ENCODE assay signal across 16 cellular contexts in genomic region chr2:189304360-189304759, GRCh38.
A peak's percentile ranks its signal among the peaks of the same experiment; 100 is the strongest.
DNase-seq lines count a peak whose midpoint lies in the region; ATAC-seq and TF ChIP-seq lines count a peak whose summit lies in the region.
"Had no signal": no experiment of that assay in that cellular context is flagged by ENCODE, and none has a peak within 500 bp of the region (broad histone marks: within the 10 kb centered on the region; RNA-seq: fewer than 3 reads in every experiment).

No MANE protein-coding gene starts in this region.

- H3K9me3 Mint-ChIP-seq in activated CD4-positive, alpha-beta T cell treated with anti-CD3 and anti-CD28 coated beads for 36 hours (ENCODE audit: low read depth), result peaks cover 3% of the 10 kb centered on the region
- peaks cover 9% of the 10 kb centered on the region for H3K9me3 Mint-ChIP-seq in activated naive CD8-positive, alpha-beta T cell treated with anti-CD3 and anti-CD28 coated beads, Interleukin-2, amount 50 U/mL, for 24 hours

- H3K27ac Mint-ChIP-seq in activated CD4-positive, alpha-beta T cell treated with anti-CD3 and anti-CD28 coated beads for 36 hours, result peak overlapping the region; percentile 83
- H3K27ac Mint-ChIP-seq in activated naive CD8-positive, alpha-beta T cell treated with anti-CD3 and anti-CD28 coated beads, Interleukin-2, amount 50 U/mL, for 24 hours, result peak overlapping the region; percentile 98

- intact Hi-C loops in activated CD4-positive, alpha-beta T cell treated with anti-CD3 and anti-CD28 coated beads for 36 hours (cut with DNase I, micrococcal nuclease), result loop anchor here in 1 of 2 experiments (2.0 kb wide), 1 partner anchor 136 kb away; the partner anchor contains the start of gene WDR75
- intact Hi-C loops in right cardiac atrium (cut with DNase I), result no loop called here
- intact Hi-C loops in thyroid gland (cut with DNase I), result no loop called here

- H3K4me1 ChIP-seq in right cardiac atrium (ENCODE audit: control insufficient read depth, insufficient read depth, low read length), result no peaks in the 10 kb centered on the region
- no peaks in the 10 kb centered on the region for H3K4me1 ChIP-seq in thyroid gland
- H3K4me1 ChIP-seq: left lung, upper lobe of left lung had no signal

- H3K27ac ChIP-seq in right cardiac atrium (ENCODE audit: low read length) (no peak overlapping the region), thyroid gland (no peak overlapping the region)
- H3K27ac ChIP-seq: cardiac muscle cell, left lung, upper lobe of left lung had no signal

- peaks cover 67% of the 10 kb centered on the region for H3K4me1 Mint-ChIP-seq in activated CD4-positive, alpha-beta T cell treated with anti-CD3 and anti-CD28 coated beads for 36 hours
- H3K4me1 Mint-ChIP-seq in activated naive CD8-positive, alpha-beta T cell treated with anti-CD3 and anti-CD28 coated beads, Interleukin-2, amount 50 U/mL, for 24 hours, result peaks cover 84% of the 10 kb centered on the region

- POLR2A ChIA-PET in activated CD4-positive, alpha-beta T cell treated with anti-CD3 and anti-CD28 coated beads for 36 hours (lab: Charles Lee), result no interaction called here

- WGBS in right cardiac atrium, result 80% methylated on average over 2 of the region's 2 CpGs
- 85 to 91% methylated on average over 2 of the region's 2 CpGs for WGBS in thyroid gland, 2 donors

- no peaks in the 10 kb centered on the region for H3K27me3 Mint-ChIP-seq in activated CD4-positive, alpha-beta T cell treated with anti-CD3 and anti-CD28 coated beads for 36 hours
- no peaks in the 10 kb centered on the region for H3K27me3 Mint-ChIP-seq in activated naive CD8-positive, alpha-beta T cell treated with anti-CD3 and anti-CD28 coated beads, Interleukin-2, amount 50 U/mL, for 24 hours

- H3K27me3 ChIP-seq in right cardiac atrium (ENCODE audit: control insufficient read depth, insufficient read depth) (no peaks in the 10 kb centered on the region), thyroid gland (no peaks in the 10 kb centered on the region)
- H3K27me3 ChIP-seq: cardiac muscle cell, left lung, upper lobe of left lung had no signal

- H3K9me3 ChIP-seq in right cardiac atrium (ENCODE audit: control insufficient read depth, low read length), result no peaks in the 10 kb centered on the region
- H3K9me3 ChIP-seq in thyroid gland, result no peaks in the 10 kb centered on the region
- H3K9me3 ChIP-seq: left lung, upper lobe of left lung had no signal

- no peak overlapping the region for H3K4me3 ChIP-seq in right cardiac atrium (ENCODE audit: low read length)
- no peak overlapping the region for H3K4me3 ChIP-seq in thyroid gland (replicated peaks in 1 of 3)
- H3K4me3 ChIP-seq: cardiac muscle cell, left lung, upper lobe of left lung had no signal

- ATAC-seq in activated CD4-positive, alpha-beta T cell treated with anti-CD3 and anti-CD28 coated beads for 36 hours, result peak; percentile 84
- peak; percentile 74 for ATAC-seq in activated naive CD8-positive, alpha-beta T cell treated with anti-CD3 and anti-CD28 coated beads, Interleukin-2, amount 50 U/mL, for 24 hours
- ATAC-seq in right cardiac atrium, result no peak
- ATAC-seq: left lung, sciatic nerve had no signal

- peak; percentile 70 for DNase-seq in activated CD4-positive, alpha-beta T cell treated with anti-CD3 and anti-CD28 coated beads for 36 hours
- DNase-seq in activated CD4-positive, alpha-beta T cell treated with anti-CD3 and anti-CD28 coated beads for 1 hour, result no peak
- peak; percentile 18 for DNase-seq in activated CD8-positive, alpha-beta memory T cell treated with anti-CD3 and anti-CD28 coated beads, Interleukin-2, amount 50 U/mL, for 1 hour (ENCODE audit: extremely low read depth)
- DNase-seq in activated naive CD8-positive, alpha-beta T cell treated with anti-CD3 and anti-CD28 coated beads, Interleukin-2, amount 50 U/mL, for 24 hours, result no peak
- peak in 5 of 6 experiments; percentile 8 to 61 (median 55) for DNase-seq in stimulated activated naive CD4-positive, alpha-beta T cell (lab: John Stamatoyannopoulos, UW)
- DNase-seq in GM19240 (ENCODE audit: insufficient read length, low spot score) (no peak), right cardiac atrium (no peak), thyroid gland (no peak)
- DNase-seq: erythroblast, left lung, NCI-H1092, NCI-H2227 treated with DMSO at 0.1 percent for 48 hours, SW 1271, upper lobe of left lung had no signal

- no peak for TF ChIP-seq CTCF in thyroid gland (IDR thresholded peaks at IDR 0.05)

- H3K36me3 Mint-ChIP-seq in activated CD4-positive, alpha-beta T cell treated with anti-CD3 and anti-CD28 coated beads for 36 hours (ENCODE audit: low read depth), result peaks cover 13% of the 10 kb centered on the region
- H3K36me3 Mint-ChIP-seq in activated naive CD8-positive, alpha-beta T cell treated with anti-CD3 and anti-CD28 coated beads, Interleukin-2, amount 50 U/mL, for 24 hours (ENCODE audit: low read depth), result peaks cover 30% of the 10 kb centered on the region

- peak overlapping the region; percentile 18 for H3K4me3 Mint-ChIP-seq in activated CD4-positive, alpha-beta T cell treated with anti-CD3 and anti-CD28 coated beads for 36 hours
- peak overlapping the region; percentile 24 for H3K4me3 Mint-ChIP-seq in activated naive CD8-positive, alpha-beta T cell treated with anti-CD3 and anti-CD28 coated beads, Interleukin-2, amount 50 U/mL, for 24 hours

- no peak for TF ChIP-seq POLR2A in thyroid gland (IDR thresholded peaks at IDR 0.05)

- CTCF ChIA-PET in activated CD4-positive, alpha-beta T cell treated with anti-CD3 and anti-CD28 coated beads for 36 hours (lab: Charles Lee), result interaction anchor here (1.0 kb wide), 1 partner anchor 781 kb away, joined by 3 read pairs; no protein-coding TSS in a partner anchor

- H3K36me3 ChIP-seq in thyroid gland, result no peaks in the 10 kb centered on the region
- H3K36me3 ChIP-seq: cardiac muscle cell, left lung, upper lobe of left lung had no signal

Comparison
In these comparisons a context has a peak if more than half of its experiments do, and no peak if none do; other contexts are left out.
1. DNase-seq: peak in activated CD4-positive, alpha-beta T cell treated with anti-CD3 and anti-CD28 coated beads for 36 hours (single experiment), activated CD8-positive, alpha-beta memory T cell treated with anti-CD3 and anti-CD28 coated beads, Interleukin-2, amount 50 U/mL, for 1 hour (single experiment) and stimulated activated naive CD4-positive, alpha-beta T cell (5 of 6); none in activated CD4-positive, alpha-beta T cell treated with anti-CD3 and anti-CD28 coated beads for 1 hour (single experiment), activated naive CD8-positive, alpha-beta T cell treated with anti-CD3 and anti-CD28 coated beads, Interleukin-2, amount 50 U/mL, for 24 hours (single experiment), GM19240 (single experiment), right cardiac atrium (0 of 3) and thyroid gland (0 of 2).
2. ATAC-seq: peak in activated CD4-positive, alpha-beta T cell treated with anti-CD3 and anti-CD28 coated beads for 36 hours (single experiment) and activated naive CD8-positive, alpha-beta T cell treated with anti-CD3 and anti-CD28 coated beads, Interleukin-2, amount 50 U/mL, for 24 hours (single experiment); none in right cardiac atrium (0 of 2).